Comparison of ENCODE assay signal across 23 cellular contexts in genomic region chr13:38947049-38947448, GRCh38. TPM values are rescaled to one million over a fixed set of nuclear protein-coding genes. Genes with fewer than 3 reads are reported as not detected.
A peak's percentile ranks its signal among the peaks of the same experiment; 100 is the strongest.
DNase-seq lines count a peak whose midpoint lies in the region; FAIRE-seq and TF ChIP-seq lines count a peak whose summit lies in the region.
"Had no signal": no experiment of that assay in that cellular context is flagged by ENCODE, and none has a peak within 500 bp of the region (broad histone marks: within the 10 kb centered on the region; RNA-seq: fewer than 3 reads in every experiment).

No MANE protein-coding gene starts in this region.

- H4K20me1 ChIP-seq in neural progenitor cell (ENCODE audit: low read depth): no peaks in the 10 kb centered on the region

- H3K27me3 ChIP-seq in bronchial epithelial cell (ENCODE audit: control insufficient read depth, insufficient read depth, low read length) (no peaks in the 10 kb centered on the region), neural progenitor cell (no peaks in the 10 kb centered on the region), testis (no peaks in the 10 kb centered on the region)
- H3K27me3 ChIP-seq: BE2C had no signal

- no peaks in the 10 kb centered on the region for H3K9me3 Mint-ChIP-seq in neural progenitor cell
- H3K9me3 Mint-ChIP-seq: CD8-positive, alpha-beta memory T cell had no signal

- peak; percentile 43 for FAIRE-seq in bronchial epithelial cell (lab: Jason Lieb, UNC)
- FAIRE-seq: A204.1, G401.6, GM12891, H54 had no signal

- H3K4me1 ChIP-seq in neural progenitor cell (peaks cover under 1% of the 10 kb centered on the region), testis (no peaks in the 10 kb centered on the region)
- H3K4me1 ChIP-seq: BE2C had no signal

- H3K4me3 ChIP-seq in bronchial epithelial cell (ENCODE audit: low read depth, low read length): no peak overlapping the region
- H3K4me3 ChIP-seq in neural progenitor cell: no peak overlapping the region
- no peak overlapping the region for H3K4me3 ChIP-seq in testis
- H3K4me3 ChIP-seq: GM23248 had no signal

- H3K27ac ChIP-seq in neural progenitor cell (no peak overlapping the region), testis (no peak overlapping the region)
- H3K27ac ChIP-seq: GM23248, HL-60 had no signal

- 84 to 85% methylated on average over 3 of the region's 3 CpGs for WGBS in testis, 2 donors

- H3F3A ChIP-seq in neural progenitor cell (ENCODE audit: low read depth): no peaks in the 10 kb centered on the region

- peaks cover 4% of the 10 kb centered on the region for H3K4me1 Mint-ChIP-seq in neural progenitor cell
- H3K4me1 Mint-ChIP-seq: CD4-positive, CD25-positive, alpha-beta regulatory T cell; CD8-positive, alpha-beta memory T cell had no signal

- no peak for TF ChIP-seq POLR2A in testis (IDR thresholded peaks at IDR 0.05)

- H3K27ac Mint-ChIP-seq in neural progenitor cell: no peak overlapping the region
- H3K27ac Mint-ChIP-seq: CD8-positive, alpha-beta memory T cell; HFFc6 had no signal

- no peak for TF ChIP-seq CTCF in bronchial epithelial cell (IDR thresholded peaks at IDR 0.05; ENCODE audit: insufficient read depth, low read length, severe bottlenecking)
- no peak for TF ChIP-seq CTCF in neural progenitor cell (IDR thresholded peaks at IDR 0.05)
- TF ChIP-seq CTCF in testis (IDR thresholded peaks at IDR 0.05): no peak

- peaks cover 5% of the 10 kb centered on the region for H3K27me3 Mint-ChIP-seq in neural progenitor cell (ENCODE audit: insufficient read depth, low read depth)

- no peak overlapping the region for H3K4me2 ChIP-seq in neural progenitor cell

- intact Hi-C loops in testis (cut with DNase I; ENCODE audit: low total_unique reads): no loop called here

- no peak overlapping the region for H3K9ac ChIP-seq in neural progenitor cell
- H3K9ac ChIP-seq: GM23248 had no signal

- peak overlapping the region; percentile 34 for H2AFZ ChIP-seq in neural progenitor cell (replicated peaks)
- H2AFZ ChIP-seq: GM23248 had no signal

- H3K79me2 ChIP-seq in neural progenitor cell (ENCODE audit: low read depth): no peaks in the 10 kb centered on the region

- H3K36me3 ChIP-seq in bronchial epithelial cell (ENCODE audit: control insufficient read depth, insufficient read depth, low read length) (no peaks in the 10 kb centered on the region), neural progenitor cell (no peaks in the 10 kb centered on the region), testis (ENCODE audit: low read depth, missing control alignments) (no peaks in the 10 kb centered on the region)
- H3K36me3 ChIP-seq: BE2C had no signal

- H3K4me3 Mint-ChIP-seq in neural progenitor cell: no peak overlapping the region
- H3K4me3 Mint-ChIP-seq: CD4-positive, CD25-positive, alpha-beta regulatory T cell; CD8-positive, alpha-beta memory T cell; HFFc6 had no signal

- DNase-seq in NCI-H69 (lab: John Stamatoyannopoulos, UW): peak; percentile 10
- peak; percentile 26 for DNase-seq in bronchial epithelial cell (ENCODE audit: low read depth)
- DNase-seq in islet precursor cell: peak; percentile 80
- DNase-seq in neural progenitor cell (ENCODE audit: low spot score): no peak
- no peak for DNase-seq in testis
- DNase-seq in NCI-H2171 (lab: John Stamatoyannopoulos, UW): no peak
- DNase-seq in HCEC 1CT: no peak
- DNase-seq: ACHN; BE2C; C1 segment of cervical spinal cord; CD4-positive, CD25-positive, alpha-beta regulatory T cell; CD8-positive, alpha-beta memory T cell; COR-L47; DMS 273 treated with DMSO at 0.1 percent for 48 hours; DMS53; GM23248; HFFc6 had no signal

- H3K36me3 Mint-ChIP-seq in neural progenitor cell: no peaks in the 10 kb centered on the region
- H3K36me3 Mint-ChIP-seq: CD4-positive, CD25-positive, alpha-beta regulatory T cell; CD8-positive, alpha-beta memory T cell had no signal

- H3K9me3 ChIP-seq in neural progenitor cell (ENCODE audit: low read depth) (no peaks in the 10 kb centered on the region), testis (no peaks in the 10 kb centered on the region)
- H3K9me3 ChIP-seq: BE2C had no signal

RNA-seq across cellular contexts. Expression of gene STOML3, which starts 43.6 kb away (rescaled TPM):
- total RNA-seq in bronchial epithelial cell (not detected in 2 replicates), neural progenitor cell (ENCODE audit: low replicate concordance) (0.21 and 0.28 TPM in 2 replicates), testis (under 1 TPM in 1 of 2 donors, not detected in 1; 0.12 TPM)
- polyA plus RNA-seq in testis (ENCODE audit: insufficient read depth, low read depth, low replicate concordance): 0.91 TPM
- total RNA-seq: CD4-positive, CD25-positive, alpha-beta regulatory T cell; CD8-positive, alpha-beta memory T cell; GM23248; HFFc6; HT1080 had no signal
- polyA plus RNA-seq: CD4-positive, CD25-positive, alpha-beta regulatory T cell; CD8-positive, alpha-beta memory T cell; GM23248 had no signal

Comparison
In these comparisons a context has a peak if more than half of its experiments do, and no peak if none do; other contexts are left out.
1. DNase-seq: peak in NCI-H69 (single experiment), bronchial epithelial cell (single experiment) and islet precursor cell (single experiment); none in neural progenitor cell (single experiment), testis (single experiment), NCI-H2171 (single experiment) and HCEC 1CT (single experiment).